ENCODE assay signal across 13 cellular contexts in the genomic region with DNA sequence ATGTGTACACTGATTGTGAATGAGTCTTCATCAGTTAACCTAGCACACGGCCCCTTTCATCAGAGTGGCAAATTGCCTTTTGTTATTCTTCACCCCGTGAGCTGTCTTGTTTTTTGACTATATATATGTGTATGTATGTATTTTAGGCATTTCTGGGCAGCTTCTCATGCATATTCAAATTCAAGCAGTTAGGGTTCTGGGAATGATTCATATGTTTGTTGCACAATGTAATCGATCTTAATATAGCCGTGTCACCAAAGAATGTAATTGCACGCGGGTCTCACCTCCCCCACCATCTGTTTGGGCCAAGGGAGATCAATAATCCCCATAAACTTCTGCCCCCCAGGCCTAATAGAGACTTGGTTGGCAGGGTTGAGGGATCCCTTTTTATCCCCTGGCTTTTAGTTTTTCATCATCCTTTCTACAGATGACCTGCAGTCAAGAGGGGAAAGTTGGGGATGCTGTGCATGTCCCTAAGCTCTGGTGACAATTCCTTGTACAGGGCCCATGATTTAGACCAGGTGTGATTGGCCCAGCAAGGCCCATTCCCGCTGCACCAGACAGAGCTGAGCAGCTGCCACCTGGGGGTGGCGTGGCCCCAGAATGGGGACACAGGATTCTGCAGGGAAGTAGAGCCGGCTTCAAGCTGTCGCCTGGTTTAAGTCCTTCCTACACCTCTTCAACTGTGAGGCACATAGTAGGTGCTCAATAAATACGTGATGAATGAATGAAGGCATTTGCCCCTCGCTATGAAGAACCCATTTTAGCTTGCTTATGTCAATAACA. TPM values are rescaled to one million over a fixed set of nuclear protein-coding genes. Genes with fewer than 3 reads are reported as not detected.
"Had no signal": no experiment of that assay in that cellular context is flagged by ENCODE, and none has a peak within 500 bp of the region (broad histone marks: within the 10 kb centered on the region; RNA-seq: fewer than 3 reads in every experiment).

No MANE protein-coding gene starts in this region.

- H3K36me3 Mint-ChIP-seq: activated naive CD4-positive, alpha-beta T cell treated with anti-CD3 and anti-CD28 coated beads, Interleukin-2, amount 50 U/mL, for 72 hours; stimulated activated naive B cell treated with anti-CD40 and anti-IgM and Interleukin-4, amounts not matched to agents 10 μg/mL and 1 μg/mL and 100 μg/mL, for 72 hours had no signal

- DNase-seq: amygdala; left ventricle myocardium superior; mesendoderm; nephron progenitor cell; ovary; retina; stimulated activated naive B cell treated with anti-CD40 and anti-IgM and Interleukin-4, amounts not matched to agents 10 μg/mL and 1 μg/mL and 100 μg/mL, for 72 hours; trophoblast cell had no signal

- H3K4me1 Mint-ChIP-seq: stimulated activated naive B cell treated with anti-CD40 and anti-IgM and Interleukin-4, amounts not matched to agents 10 μg/mL and 1 μg/mL and 100 μg/mL, for 72 hours had no signal

- H3K9me3 ChIP-seq: ovary had no signal

- ATAC-seq: activated CD4-positive, CD25-positive, alpha-beta regulatory T cell treated with anti-CD3 and anti-CD28 coated beads, Interleukin-2, amount 50 U/mL, for 24 hours; activated naive CD4-positive, alpha-beta T cell treated with anti-CD3 and anti-CD28 coated beads, Interleukin-2, amount 50 U/mL, for 72 hours; left ventricle myocardium superior; stimulated activated naive B cell treated with anti-CD40 and anti-IgM and Interleukin-4, amounts not matched to agents 10 μg/mL and 1 μg/mL and 100 μg/mL, for 72 hours had no signal

- H3K4me3 ChIP-seq: ovary, skin epidermis had no signal

- H3K27ac ChIP-seq: ovary, skin epidermis had no signal

- H3K27ac Mint-ChIP-seq: activated naive CD4-positive, alpha-beta T cell treated with anti-CD3 and anti-CD28 coated beads, Interleukin-2, amount 50 U/mL, for 72 hours; stimulated activated naive B cell treated with anti-CD40 and anti-IgM and Interleukin-4, amounts not matched to agents 10 μg/mL and 1 μg/mL and 100 μg/mL, for 72 hours had no signal

- H3K9me3 Mint-ChIP-seq: activated naive CD4-positive, alpha-beta T cell treated with anti-CD3 and anti-CD28 coated beads, Interleukin-2, amount 50 U/mL, for 72 hours; nephron progenitor cell; stimulated activated naive B cell treated with anti-CD40 and anti-IgM and Interleukin-4, amounts not matched to agents 10 μg/mL and 1 μg/mL and 100 μg/mL, for 72 hours had no signal

- H3K36me3 ChIP-seq: ovary had no signal

- H3K4me3 Mint-ChIP-seq: nephron progenitor cell; stimulated activated naive B cell treated with anti-CD40 and anti-IgM and Interleukin-4, amounts not matched to agents 10 μg/mL and 1 μg/mL and 100 μg/mL, for 72 hours had no signal

- H3K27me3 ChIP-seq: ovary had no signal

RNA-seq across cellular contexts. Expression of a gene that starts 19.2 kb away (rescaled TPM):
- total RNA-seq: activated naive CD4-positive, alpha-beta T cell treated with anti-CD3 and anti-CD28 coated beads, Interleukin-2, amount 50 U/mL, for 72 hours; subcutaneous adipose tissue; T-helper 2 cell treated with Interferon-gamma antibody and Interleukin-4, amounts not matched to agents 100 ng/mL and 5 ng/mL, for 36 hours had no signal
